In genomic region chr4:159267023-159267939, GRCh38 we compare ENCODE assay signal across 9 cellular contexts.
DNase-seq lines count a peak whose midpoint lies in the region; ATAC-seq and TF ChIP-seq lines count a peak whose summit lies in the region.
"Had no signal": no experiment of that assay in that cellular context is flagged by ENCODE, and none has a peak within 500 bp of the region (broad histone marks: within the 10 kb centered on the region; RNA-seq: fewer than 3 reads in every experiment).

No MANE protein-coding gene starts in this region.

- H3K9me3 ChIP-seq in thoracic aorta = no peaks in the 10 kb centered on the region

- H3K4me1 ChIP-seq in thoracic aorta (ENCODE audit: control insufficient read depth in 1 of 2, low read depth in 2 of 2) = peaks cover 15 to 29% of the 10 kb centered on the region in 2 donors

- peak overlapping the region; percentile 94 for H3K27ac ChIP-seq in angular gyrus (ENCODE audit: low read depth, low read length)
- peak overlapping the region; percentile 76 for H3K27ac ChIP-seq in layer of hippocampus (ENCODE audit: low read depth, low read length)
- H3K27ac ChIP-seq in thoracic aorta = peak overlapping the region; percentile 35 to 51

- no peak for TF ChIP-seq CTCF in thoracic aorta (IDR thresholded peaks at IDR 0.05)

- peak overlapping the region; percentile 54 for H3K4me3 ChIP-seq in thoracic aorta

- peak; percentile 68 for ATAC-seq in GM21786 (IDR thresholded peaks at IDR 0.05; ENCODE audit: unreplicated experiment)
- no peak for ATAC-seq in thoracic aorta (ENCODE audit: insufficient number of reproducible peaks, low FRiP score, low read depth)

- H3K27me3 ChIP-seq in layer of hippocampus (ENCODE audit: control insufficient read depth, insufficient read depth, low read length) (no peaks in the 10 kb centered on the region), thoracic aorta (replicated peaks; ENCODE audit: insufficient read depth) (no peaks in the 10 kb centered on the region)

- no peaks in the 10 kb centered on the region for H3K36me3 ChIP-seq in thoracic aorta

- DNase-seq in thoracic aorta (ENCODE audit: low spot score) (no peak), SW480 (ENCODE audit: low spot score) (no peak), hepatic stellate cell (ENCODE audit: low spot score) (no peak)
- DNase-seq in activated CD4-positive, alpha-beta T cell treated with anti-CD3 and anti-CD28 coated beads, Interleukin-2, amount 50 U/mL, for 4 hours = no peak
- DNase-seq: NCI-H1694; stimulated activated CD4-positive, alpha-beta T cell treated with anti-CD3 and anti-CD28 coated beads, Interleukin-2, amount 100 ng/mL, for 24 hours had no signal

Comparison
In these comparisons a context has a peak if more than half of its experiments do, and no peak if none do; other contexts are left out.
1. H3K27ac ChIP-seq: peak in every context shown above with its lines; median percentile 94 in angular gyrus; 76 in layer of hippocampus; 43 in thoracic aorta.